ENCODE assay signal across 1 cellular context in the genomic region with DNA sequence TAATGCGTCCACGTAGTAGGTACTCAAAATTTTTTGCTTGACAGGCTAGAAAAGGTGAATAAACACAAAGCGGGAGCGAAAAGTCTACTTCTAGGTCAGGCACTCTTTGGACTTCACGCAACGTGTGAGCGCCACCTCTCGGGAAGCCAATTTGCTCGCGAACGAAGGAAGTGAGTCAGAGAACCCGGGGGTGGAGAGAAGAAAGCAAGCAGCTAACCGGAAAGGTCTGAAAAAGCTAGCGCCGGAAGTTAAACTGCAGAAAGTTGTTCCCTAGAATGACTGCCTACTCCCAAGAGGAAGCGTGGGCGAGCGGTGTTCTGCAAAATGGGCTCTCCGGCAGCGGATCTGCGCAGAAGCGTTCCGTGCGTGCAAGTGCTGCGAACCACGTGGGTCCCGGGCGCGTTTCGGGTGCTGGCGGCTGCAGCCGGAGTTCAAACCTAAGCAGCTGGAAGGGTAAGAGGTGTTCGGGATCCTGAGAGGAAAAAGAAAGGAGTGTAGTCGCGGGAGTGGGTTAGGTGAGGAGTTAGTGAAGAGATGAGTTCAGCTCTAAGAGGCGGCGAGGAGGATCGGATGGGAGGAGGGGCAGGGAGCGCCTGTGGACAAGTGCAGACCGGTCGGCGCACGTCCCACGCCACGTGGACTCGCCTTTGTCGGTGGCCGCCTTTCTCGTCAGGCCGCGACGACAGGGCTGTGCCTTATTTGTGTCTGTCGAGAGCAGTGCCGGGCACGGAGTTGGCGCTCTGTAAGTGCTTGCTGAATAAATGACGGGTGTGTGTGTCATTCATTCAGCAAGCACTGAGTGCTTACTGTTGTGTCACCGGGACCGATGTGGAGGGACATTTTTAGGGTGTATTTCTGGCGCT.
TF ChIP-seq lines count a peak whose summit lies in the region.

A gene (plus strand): TSS at position 350 of the 863 bp plus-strand sequence. CDS start 2,096 bp downstream, outside the sequence.

TF ChIP-seq in HepG2, 621 proteins besides CTCF, POLR2A, EP300 and RAD21 (continued from another document and continues in another):
- TF ChIP-seq, protein P1, sequence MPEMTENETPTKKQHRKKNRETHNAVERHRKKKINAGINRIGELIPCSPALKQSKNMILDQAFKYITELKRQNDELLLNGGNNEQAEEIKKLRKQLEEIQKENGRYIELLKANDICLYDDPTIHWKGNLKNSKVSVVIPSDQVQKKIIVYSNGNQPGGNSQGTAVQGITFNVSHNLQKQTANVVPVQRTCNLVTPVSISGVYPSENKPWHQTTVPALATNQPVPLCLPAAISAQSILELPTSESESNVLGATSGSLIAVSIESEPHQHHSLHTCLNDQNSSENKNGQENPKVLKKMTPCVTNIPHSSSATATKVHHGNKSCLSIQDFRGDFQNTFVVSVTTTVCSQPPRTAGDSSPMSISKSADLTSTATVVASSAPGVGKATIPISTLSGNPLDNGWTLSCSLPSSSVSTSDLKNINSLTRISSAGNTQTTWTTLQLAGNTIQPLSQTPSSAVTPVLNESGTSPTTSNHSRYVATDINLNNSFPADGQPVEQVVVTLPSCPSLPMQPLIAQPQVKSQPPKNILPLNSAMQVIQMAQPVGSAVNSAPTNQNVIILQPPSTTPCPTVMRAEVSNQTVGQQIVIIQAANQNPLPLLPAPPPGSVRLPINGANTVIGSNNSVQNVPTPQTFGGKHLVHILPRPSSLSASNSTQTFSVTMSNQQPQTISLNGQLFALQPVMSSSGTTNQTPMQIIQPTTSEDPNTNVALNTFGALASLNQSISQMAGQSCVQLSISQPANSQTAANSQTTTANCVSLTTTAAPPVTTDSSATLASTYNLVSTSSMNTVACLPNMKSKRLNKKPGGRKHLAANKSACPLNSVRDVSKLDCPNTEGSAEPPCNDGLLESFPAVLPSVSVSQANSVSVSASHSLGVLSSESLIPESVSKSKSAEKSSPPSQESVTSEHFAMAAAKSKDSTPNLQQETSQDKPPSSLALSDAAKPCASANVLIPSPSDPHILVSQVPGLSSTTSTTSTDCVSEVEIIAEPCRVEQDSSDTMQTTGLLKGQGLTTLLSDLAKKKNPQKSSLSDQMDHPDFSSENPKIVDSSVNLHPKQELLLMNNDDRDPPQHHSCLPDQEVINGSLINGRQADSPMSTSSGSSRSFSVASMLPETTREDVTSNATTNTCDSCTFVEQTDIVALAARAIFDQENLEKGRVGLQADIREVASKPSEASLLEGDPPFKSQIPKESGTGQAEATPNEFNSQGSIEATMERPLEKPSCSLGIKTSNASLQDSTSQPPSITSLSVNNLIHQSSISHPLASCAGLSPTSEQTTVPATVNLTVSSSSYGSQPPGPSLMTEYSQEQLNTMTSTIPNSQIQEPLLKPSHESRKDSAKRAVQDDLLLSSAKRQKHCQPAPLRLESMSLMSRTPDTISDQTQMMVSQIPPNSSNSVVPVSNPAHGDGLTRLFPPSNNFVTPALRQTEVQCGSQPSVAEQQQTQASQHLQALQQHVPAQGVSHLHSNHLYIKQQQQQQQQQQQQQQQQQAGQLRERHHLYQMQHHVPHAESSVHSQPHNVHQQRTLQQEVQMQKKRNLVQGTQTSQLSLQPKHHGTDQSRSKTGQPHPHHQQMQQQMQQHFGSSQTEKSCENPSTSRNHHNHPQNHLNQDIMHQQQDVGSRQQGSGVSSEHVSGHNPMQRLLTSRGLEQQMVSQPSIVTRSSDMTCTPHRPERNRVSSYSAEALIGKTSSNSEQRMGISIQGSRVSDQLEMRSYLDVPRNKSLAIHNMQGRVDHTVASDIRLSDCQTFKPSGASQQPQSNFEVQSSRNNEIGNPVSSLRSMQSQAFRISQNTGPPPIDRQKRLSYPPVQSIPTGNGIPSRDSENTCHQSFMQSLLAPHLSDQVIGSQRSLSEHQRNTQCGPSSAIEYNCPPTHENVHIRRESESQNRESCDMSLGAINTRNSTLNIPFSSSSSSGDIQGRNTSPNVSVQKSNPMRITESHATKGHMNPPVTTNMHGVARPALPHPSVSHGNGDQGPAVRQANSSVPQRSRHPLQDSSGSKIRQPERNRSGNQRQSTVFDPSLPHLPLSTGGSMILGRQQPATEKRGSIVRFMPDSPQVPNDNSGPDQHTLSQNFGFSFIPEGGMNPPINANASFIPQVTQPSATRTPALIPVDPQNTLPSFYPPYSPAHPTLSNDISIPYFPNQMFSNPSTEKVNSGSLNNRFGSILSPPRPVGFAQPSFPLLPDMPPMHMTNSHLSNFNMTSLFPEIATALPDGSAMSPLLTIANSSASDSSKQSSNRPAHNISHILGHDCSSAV (CRISPR knock-in tag; IDR thresholded peaks at IDR 0.05; ENCODE audit: borderline replicate concordance), result peak; percentile 62; the same call in 1 of the 2 replicates
- TF ChIP-seq, protein P2, sequence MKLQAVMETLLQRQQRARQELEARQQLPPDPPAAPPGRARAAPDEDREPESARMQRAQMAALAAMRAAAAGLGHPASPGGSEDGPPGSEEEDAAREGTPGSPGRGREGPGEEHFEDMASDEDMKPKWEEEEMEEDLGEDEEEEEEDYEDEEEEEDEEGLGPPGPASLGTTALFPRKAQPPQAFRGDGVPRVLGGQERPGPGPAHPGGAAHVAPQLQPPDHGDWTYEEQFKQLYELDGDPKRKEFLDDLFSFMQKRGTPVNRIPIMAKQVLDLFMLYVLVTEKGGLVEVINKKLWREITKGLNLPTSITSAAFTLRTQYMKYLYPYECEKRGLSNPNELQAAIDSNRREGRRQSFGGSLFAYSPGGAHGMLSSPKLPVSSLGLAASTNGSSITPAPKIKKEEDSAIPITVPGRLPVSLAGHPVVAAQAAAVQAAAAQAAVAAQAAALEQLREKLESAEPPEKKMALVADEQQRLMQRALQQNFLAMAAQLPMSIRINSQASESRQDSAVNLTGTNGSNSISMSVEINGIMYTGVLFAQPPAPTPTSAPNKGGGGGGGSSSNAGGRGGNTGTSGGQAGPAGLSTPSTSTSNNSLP (IDR thresholded peaks at IDR 0.05; ENCODE audit: low read depth, low read length), result peak; percentile 66; the same call in 1 of the 2 replicates
- TF ChIP-seq SYNCRIP (IDR thresholded peaks at IDR 0.05; ENCODE audit: insufficient read depth, low read depth, low read length), result no peak
- 0 out of 2 replicates have a peak, but pooled peaks have one; percentile 60 for TF ChIP-seq U2AF2 (IDR thresholded peaks at IDR 0.05; ENCODE audit: low read depth, low read length)
- TF ChIP-seq KDM5B (CRISPR knock-in tag; IDR thresholded peaks at IDR 0.05; ENCODE audit: borderline replicate concordance), result peak; percentile 97; the same call in 1 of the 2 replicates
- TF ChIP-seq NFIB (CRISPR knock-in tag; IDR thresholded peaks at IDR 0.05; ENCODE audit: borderline replicate concordance), result no peak
- peak; percentile 79 for TF ChIP-seq ZNF629 (CRISPR knock-in tag; conservative IDR thresholded peaks at IDR 0.05)
- TF ChIP-seq, protein P3, sequence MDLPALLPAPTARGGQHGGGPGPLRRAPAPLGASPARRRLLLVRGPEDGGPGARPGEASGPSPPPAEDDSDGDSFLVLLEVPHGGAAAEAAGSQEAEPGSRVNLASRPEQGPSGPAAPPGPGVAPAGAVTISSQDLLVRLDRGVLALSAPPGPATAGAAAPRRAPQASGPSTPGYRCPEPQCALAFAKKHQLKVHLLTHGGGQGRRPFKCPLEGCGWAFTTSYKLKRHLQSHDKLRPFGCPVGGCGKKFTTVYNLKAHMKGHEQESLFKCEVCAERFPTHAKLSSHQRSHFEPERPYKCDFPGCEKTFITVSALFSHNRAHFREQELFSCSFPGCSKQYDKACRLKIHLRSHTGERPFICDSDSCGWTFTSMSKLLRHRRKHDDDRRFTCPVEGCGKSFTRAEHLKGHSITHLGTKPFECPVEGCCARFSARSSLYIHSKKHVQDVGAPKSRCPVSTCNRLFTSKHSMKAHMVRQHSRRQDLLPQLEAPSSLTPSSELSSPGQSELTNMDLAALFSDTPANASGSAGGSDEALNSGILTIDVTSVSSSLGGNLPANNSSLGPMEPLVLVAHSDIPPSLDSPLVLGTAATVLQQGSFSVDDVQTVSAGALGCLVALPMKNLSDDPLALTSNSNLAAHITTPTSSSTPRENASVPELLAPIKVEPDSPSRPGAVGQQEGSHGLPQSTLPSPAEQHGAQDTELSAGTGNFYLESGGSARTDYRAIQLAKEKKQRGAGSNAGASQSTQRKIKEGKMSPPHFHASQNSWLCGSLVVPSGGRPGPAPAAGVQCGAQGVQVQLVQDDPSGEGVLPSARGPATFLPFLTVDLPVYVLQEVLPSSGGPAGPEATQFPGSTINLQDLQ (CRISPR knock-in tag; IDR thresholded peaks at IDR 0.05), result peak; percentile 91
- peak; percentile 98 for TF ChIP-seq ZSCAN9 (CRISPR knock-in tag; IDR thresholded peaks at IDR 0.05; ENCODE audit: borderline replicate concordance)
- TF ChIP-seq SNAI1 (CRISPR knock-in tag; IDR thresholded peaks at IDR 0.05; ENCODE audit: borderline replicate concordance), result no peak
- peak; percentile 95 for TF ChIP-seq IKZF4 (CRISPR knock-in tag; IDR thresholded peaks at IDR 0.05; ENCODE audit: borderline replicate concordance, low read depth, not compliant biosample characterization)
- TF ChIP-seq, protein P4, sequence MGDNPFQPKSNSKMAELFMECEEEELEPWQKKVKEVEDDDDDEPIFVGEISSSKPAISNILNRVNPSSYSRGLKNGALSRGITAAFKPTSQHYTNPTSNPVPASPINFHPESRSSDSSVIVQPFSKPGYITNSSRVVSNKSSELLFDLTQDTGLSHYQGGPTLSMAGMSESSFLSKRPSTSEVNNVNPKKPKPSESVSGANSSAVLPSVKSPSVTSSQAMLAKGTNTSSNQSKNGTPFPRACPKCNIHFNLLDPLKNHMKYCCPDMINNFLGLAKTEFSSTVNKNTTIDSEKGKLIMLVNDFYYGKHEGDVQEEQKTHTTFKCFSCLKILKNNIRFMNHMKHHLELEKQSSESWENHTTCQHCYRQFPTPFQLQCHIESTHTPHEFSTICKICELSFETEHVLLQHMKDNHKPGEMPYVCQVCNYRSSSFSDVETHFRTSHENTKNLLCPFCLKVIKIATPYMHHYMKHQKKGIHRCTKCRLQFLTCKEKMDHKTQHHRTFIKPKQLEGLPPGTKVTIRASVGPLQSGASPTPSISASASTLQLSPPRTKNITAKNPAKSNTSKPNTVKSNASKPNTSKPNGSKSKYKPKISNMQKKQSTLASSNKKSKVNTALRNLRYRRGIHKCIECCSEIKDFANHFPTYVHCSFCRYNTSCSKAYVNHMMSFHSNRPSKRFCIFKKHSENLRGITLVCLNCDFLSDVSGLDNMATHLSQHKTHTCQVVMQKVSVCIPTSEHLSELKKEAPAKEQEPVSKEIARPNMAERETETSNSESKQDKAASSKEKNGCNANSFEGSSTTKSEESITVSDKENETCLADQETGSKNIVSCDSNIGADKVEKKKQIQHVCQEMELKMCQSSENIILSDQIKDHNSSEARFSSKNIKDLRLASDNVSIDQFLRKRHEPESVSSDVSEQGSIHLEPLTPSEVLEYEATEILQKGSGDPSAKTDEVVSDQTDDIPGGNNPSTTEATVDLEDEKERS (CRISPR knock-in tag; IDR thresholded peaks at IDR 0.05), result peak; percentile 95; the same call in 1 of the 2 replicates
- TF ChIP-seq ZNF746 (CRISPR knock-in tag; IDR thresholded peaks at IDR 0.05), result no peak; the same call in 1 of the 2 replicates
- TF ChIP-seq ZBTB3 (CRISPR knock-in tag; IDR thresholded peaks at IDR 0.05; ENCODE audit: borderline replicate concordance, low read depth), result peak; percentile 96
- TF ChIP-seq ZNF382 (CRISPR knock-in tag; IDR thresholded peaks at IDR 0.05; ENCODE audit: borderline replicate concordance), result no peak
- TF ChIP-seq, protein P5, sequence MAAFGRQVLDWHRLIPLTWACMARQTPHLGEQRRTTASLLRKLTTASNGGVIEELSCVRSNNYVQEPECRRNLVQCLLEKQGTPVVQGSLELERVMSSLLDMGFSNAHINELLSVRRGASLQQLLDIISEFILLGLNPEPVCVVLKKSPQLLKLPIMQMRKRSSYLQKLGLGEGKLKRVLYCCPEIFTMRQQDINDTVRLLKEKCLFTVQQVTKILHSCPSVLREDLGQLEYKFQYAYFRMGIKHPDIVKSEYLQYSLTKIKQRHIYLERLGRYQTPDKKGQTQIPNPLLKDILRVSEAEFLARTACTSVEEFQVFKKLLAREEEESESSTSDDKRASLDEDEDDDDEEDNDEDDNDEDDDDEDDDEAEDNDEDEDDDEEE (CRISPR knock-in tag; IDR thresholded peaks at IDR 0.05), result peak; percentile 97
- no peak for TF ChIP-seq ELF4 (CRISPR knock-in tag; IDR thresholded peaks at IDR 0.05; ENCODE audit: borderline replicate concordance)
- peak; percentile 99 for TF ChIP-seq ARNT2 (CRISPR knock-in tag; IDR thresholded peaks at IDR 0.05; ENCODE audit: low read depth)
- peak; percentile 90; the same call in 1 of the 2 replicates for TF ChIP-seq MAZ (IDR thresholded peaks at IDR 0.05; ENCODE audit: borderline replicate concordance, low read depth, low read length)
- TF ChIP-seq MAZ (CRISPR knock-in tag; IDR thresholded peaks at IDR 0.05; ENCODE audit: low read depth), result peak; percentile 81
- peak; percentile 87 for TF ChIP-seq NCOA2 (CRISPR knock-in tag; IDR thresholded peaks at IDR 0.05)
- TF ChIP-seq AGO2 (optimal IDR thresholded peaks at IDR 0.05; ENCODE audit: low read depth, low read length), result peak; percentile 54
- TF ChIP-seq ZNF350 (CRISPR knock-in tag; IDR thresholded peaks at IDR 0.05; ENCODE audit: borderline replicate concordance, low read depth), result peak; percentile 100
- peak; percentile 48; the same call in 1 of the 2 replicates for TF ChIP-seq FOXP1 (IDR thresholded peaks at IDR 0.05)
- peak; percentile 67 for TF ChIP-seq FOXP1 (CRISPR knock-in tag; IDR thresholded peaks at IDR 0.05)
- TF ChIP-seq NR1H2 (CRISPR knock-in tag; IDR thresholded peaks at IDR 0.05; ENCODE audit: borderline replicate concordance, low read depth), result peak; percentile 95; the same call in 1 of the 2 replicates
- TF ChIP-seq ZNF724P (CRISPR knock-in tag; IDR thresholded peaks at IDR 0.05; ENCODE audit: borderline replicate concordance), result peak; percentile 99
- TF ChIP-seq ADNP (CRISPR knock-in tag; IDR thresholded peaks at IDR 0.05), result 0 out of 2 replicates have a peak, but pooled peaks have one; percentile 35
- peak; percentile 99 for TF ChIP-seq ZNF761 (CRISPR knock-in tag; conservative IDR thresholded peaks at IDR 0.05)
- TF ChIP-seq, protein P6, sequence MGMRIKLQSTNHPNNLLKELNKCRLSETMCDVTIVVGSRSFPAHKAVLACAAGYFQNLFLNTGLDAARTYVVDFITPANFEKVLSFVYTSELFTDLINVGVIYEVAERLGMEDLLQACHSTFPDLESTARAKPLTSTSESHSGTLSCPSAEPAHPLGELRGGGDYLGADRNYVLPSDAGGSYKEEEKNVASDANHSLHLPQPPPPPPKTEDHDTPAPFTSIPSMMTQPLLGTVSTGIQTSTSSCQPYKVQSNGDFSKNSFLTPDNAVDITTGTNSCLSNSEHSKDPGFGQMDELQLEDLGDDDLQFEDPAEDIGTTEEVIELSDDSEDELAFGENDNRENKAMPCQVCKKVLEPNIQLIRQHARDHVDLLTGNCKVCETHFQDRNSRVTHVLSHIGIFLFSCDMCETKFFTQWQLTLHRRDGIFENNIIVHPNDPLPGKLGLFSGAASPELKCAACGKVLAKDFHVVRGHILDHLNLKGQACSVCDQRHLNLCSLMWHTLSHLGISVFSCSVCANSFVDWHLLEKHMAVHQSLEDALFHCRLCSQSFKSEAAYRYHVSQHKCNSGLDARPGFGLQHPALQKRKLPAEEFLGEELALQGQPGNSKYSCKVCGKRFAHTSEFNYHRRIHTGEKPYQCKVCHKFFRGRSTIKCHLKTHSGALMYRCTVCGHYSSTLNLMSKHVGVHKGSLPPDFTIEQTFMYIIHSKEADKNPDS (CRISPR knock-in tag; IDR thresholded peaks at IDR 0.05), result peak; percentile 81; the same call in 1 of the 2 replicates
- peak; percentile 100 for TF ChIP-seq SAP130 (CRISPR knock-in tag; IDR thresholded peaks at IDR 0.05; ENCODE audit: low read depth)
- TF ChIP-seq, protein P7, sequence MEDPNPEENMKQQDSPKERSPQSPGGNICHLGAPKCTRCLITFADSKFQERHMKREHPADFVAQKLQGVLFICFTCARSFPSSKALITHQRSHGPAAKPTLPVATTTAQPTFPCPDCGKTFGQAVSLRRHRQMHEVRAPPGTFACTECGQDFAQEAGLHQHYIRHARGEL (CRISPR knock-in tag; IDR thresholded peaks at IDR 0.05), result peak; percentile 92
